14 cellular contexts compared by ENCODE assay signal in genomic region chr5:139861021-139861888, GRCh38.
DNase-seq lines count a peak whose midpoint lies in the region; ATAC-seq, FAIRE-seq and TF ChIP-seq lines count a peak whose summit lies in the region.
"Had no signal": no experiment of that assay in that cellular context is flagged by ENCODE, and none has a peak within 500 bp of the region (broad histone marks: within the 10 kb centered on the region; RNA-seq: fewer than 3 reads in every experiment).

No MANE protein-coding gene starts in this region.

- no peak overlapping the region for H3K18ac ChIP-seq in H1 (ENCODE audit: extremely low read depth, low read length)

- no peak overlapping the region for H3K27ac ChIP-seq in RWPE2 (ENCODE audit: poor library complexity, severe bottlenecking)
- H3K27ac ChIP-seq in H1 (ENCODE audit: low read depth, low read length) = no peak overlapping the region
- no peak overlapping the region for H3K27ac ChIP-seq in kidney (ENCODE audit: low read depth in 2 of 2, low read length in 2 of 2)
- no peak overlapping the region for H3K27ac ChIP-seq in thyroid gland
- peak overlapping the region in 4 of 8 donors; percentile 13 to 48 (median 34) for H3K27ac ChIP-seq in spleen

- H3K9ac ChIP-seq in H1 (replicated peaks in 1 of 4; ENCODE audit: extremely low read depth in 1 of 4, low read depth in 3 of 4, low read length in 3 of 4) = no peak overlapping the region
- no peak overlapping the region for H3K9ac ChIP-seq in kidney (ENCODE audit: low read length in 2 of 2)

- H3K23ac ChIP-seq in H1 (ENCODE audit: insufficient read length) = no peak overlapping the region

- no peaks in the 10 kb centered on the region for H4K20me1 ChIP-seq in H1 (replicated peaks in 1 of 2; ENCODE audit: control insufficient read depth in 1 of 2, insufficient read depth in 2 of 2, low read length in 2 of 2)

- H3K4me1 ChIP-seq in RWPE2 (ENCODE audit: insufficient read depth, poor library complexity, severe bottlenecking) (peaks cover 8% of the 10 kb centered on the region), H1 (replicated peaks in 1 of 4; ENCODE audit: control insufficient read depth in 3 of 4, insufficient read depth in 4 of 4, low read length in 3 of 4) (no peaks in the 10 kb centered on the region), kidney (ENCODE audit: control insufficient read depth in 1 of 2, insufficient read depth in 1 of 2, low read depth in 1 of 2, low read length in 2 of 2) (peaks cover 0 to 3% of the 10 kb centered on the region in 2 donors), thyroid gland (peaks cover 9 to 25% of the 10 kb centered on the region in 2 donors), spleen (peaks cover 0 to 30% (median 7%) of the 10 kb centered on the region in 6 donors)
- H3K4me1 ChIP-seq: HAP-1 had no signal

- H3K4me2 ChIP-seq in H1 (ENCODE audit: insufficient read depth in 1 of 2, low read depth in 2 of 2, low read length in 2 of 2) = no peak overlapping the region

- no peak overlapping the region for H2AFZ ChIP-seq in H1 (ENCODE audit: low read length)

- H2BK120ac ChIP-seq in H1 (replicated peaks; ENCODE audit: low read depth, low read length) = no peak overlapping the region

- H3K23me2 ChIP-seq in H1 (ENCODE audit: low read depth, low read length) = no peaks in the 10 kb centered on the region

- H4K8ac ChIP-seq in H1 (ENCODE audit: extremely low read depth, insufficient read depth, low read length) = 0 out of 2 replicates have a peak overlapping the region, but pooled peaks have one; percentile 8

- H3K79me1 ChIP-seq in H1 (ENCODE audit: low read depth, low read length) = no peaks in the 10 kb centered on the region

- H3K79me2 ChIP-seq in H1 (ENCODE audit: control insufficient read depth in 1 of 2, insufficient read depth in 2 of 2, low read length in 2 of 2) = no peaks in the 10 kb centered on the region

- H3K4ac ChIP-seq in H1 (replicated peaks; ENCODE audit: insufficient read length, low read depth, low read length) = no peak overlapping the region

- H3K27me3 ChIP-seq in RWPE2 (ENCODE audit: insufficient read depth, poor library complexity, severe bottlenecking) (no peaks in the 10 kb centered on the region), H1 (replicated peaks in 1 of 4; ENCODE audit: control insufficient read depth in 3 of 4, extremely low read depth in 1 of 4, insufficient read depth in 3 of 4, low read length in 3 of 4) (peaks cover 0 to 4% (median 0%) of the 10 kb centered on the region in 4 experiments; a peak in 2 of 7 replicates), thyroid gland (no peaks in the 10 kb centered on the region), spleen (replicated peaks in 1 of 7) (no peaks in the 10 kb centered on the region)

- intact Hi-C loops in kidney (cut with DNase I) = no loop called here
- intact Hi-C loops in thyroid gland (cut with DNase I) = loop anchor here (5.0 kb wide), 2 partner anchors 74 to 106 kb away; no protein-coding TSS in a partner anchor
- intact Hi-C loops in spleen (cut with DNase I; ENCODE audit: low total_unique reads) = loop anchor here (5.0 kb wide), 1 partner anchor 74 kb away; no protein-coding TSS in a partner anchor

- WGBS in H1 (ENCODE audit: extremely low coverage in 1 of 2, insufficient coverage in 1 of 2, insufficient read length in 1 of 2, insufficient replicate concordance in 2 of 2, low coverage in 1 of 2, low lambda C conversion rate in 2 of 2, missing lambda C conversion rate in 1 of 2), 2 experiments = 91% methylated on average over 15 of the region's 15 CpGs; no CpG with 5 or more reads in 1 of the 2 experiments
- 80 to 86% methylated on average over 12 to 15 of the region's 15 CpGs for WGBS in thyroid gland, 2 donors
- WGBS in spleen, 5 donors = 78 to 87% (median 84%) methylated on average over 14 to 15 of the region's 15 CpGs

- no peak overlapping the region; the same call in 1 of the 2 replicates for H2BK12ac ChIP-seq in H1 (ENCODE audit: low read depth, low read length)

- H3K56ac ChIP-seq in H1 (replicated peaks; ENCODE audit: insufficient read length, low read depth, low read length) = no peak overlapping the region

- ATAC-seq in RWPE2 (ENCODE audit: low read depth) (peak; percentile 44), GM21515 (IDR thresholded peaks at IDR 0.05; ENCODE audit: unreplicated experiment) (no peak), GM21381 (IDR thresholded peaks at IDR 0.05; ENCODE audit: unreplicated experiment) (no peak)

- no peak overlapping the region for H4K91ac ChIP-seq in H1 (replicated peaks; ENCODE audit: insufficient read length, low read length)

- H3K9me3 ChIP-seq in RWPE2 (ENCODE audit: severe bottlenecking) = no peaks in the 10 kb centered on the region
- H3K9me3 ChIP-seq in H1 (ENCODE audit: insufficient read depth in 2 of 2, low read depth in 1 of 2, low read length in 1 of 2) = no peaks in the 10 kb centered on the region
- no peaks in the 10 kb centered on the region for H3K9me3 ChIP-seq in kidney (ENCODE audit: control insufficient read depth in 1 of 2, low read length in 2 of 2)
- H3K9me3 ChIP-seq in thyroid gland = no peaks in the 10 kb centered on the region
- H3K9me3 ChIP-seq in spleen = no peaks in the 10 kb centered on the region
- H3K9me3 ChIP-seq: HAP-1 had no signal

- TF ChIP-seq RAD21 in H1 (IDR thresholded peaks at IDR 0.05 in 1 of 2, conservative IDR thresholded peaks at IDR 0.05 in 1 of 2; ENCODE audit: low read depth in 2 of 2, low read length in 2 of 2) = no peak

- FAIRE-seq in H1 (lab: Jason Lieb, UNC) (no peak), kidney (lab: Jason Lieb, UNC) (no peak)
- FAIRE-seq: A204.1, GM12878, GM18507 had no signal

- no peak overlapping the region for H2BK15ac ChIP-seq in H1 (ENCODE audit: low read length)

- POLR2A ChIA-PET in H1 (lab: Charles Lee; ENCODE audit: partially characterized antibody) = interaction anchor here (1.6 kb wide), 1 partner anchor 9 kb away, joined by 3 read pairs; no protein-coding TSS in a partner anchor

- no peak overlapping the region for H2AK5ac ChIP-seq in H1 (ENCODE audit: low read depth, low read length)

- H3K4me3 ChIP-seq in RWPE2 (ENCODE audit: severe bottlenecking) (no peak overlapping the region), H1 (ENCODE audit: extremely low read depth in 1 of 4, insufficient read depth in 2 of 4, low read depth in 3 of 4, low read length in 4 of 4) (no peak overlapping the region), kidney (ENCODE audit: low read length in 2 of 2) (no peak overlapping the region), thyroid gland (replicated peaks in 1 of 3) (no peak overlapping the region), spleen (no peak overlapping the region)
- H3K4me3 ChIP-seq: GM12878, HAP-1 had no signal

- no peak overlapping the region for H3K14ac ChIP-seq in H1 (ENCODE audit: insufficient read length)

- TF ChIP-seq EP300 in H1 (IDR thresholded peaks at IDR 0.05; ENCODE audit: borderline replicate concordance in 1 of 2, low read depth in 2 of 2, low read length in 2 of 2) = no peak

- DNase-seq in RWPE2 (ENCODE audit: low spot score) (no peak), H1 (ENCODE audit: low read depth in 1 of 2, low spot score in 2 of 2) (no peak), kidney (peak; percentile 28), thyroid gland (peak; percentile 68 to 84), spleen (no peak)
- DNase-seq: C1 segment of cervical spinal cord; CD4-positive, alpha-beta T cell; DMS79 had no signal

- H3K36me3 ChIP-seq in RWPE2 (ENCODE audit: low read depth) (no peaks in the 10 kb centered on the region), H1 (ENCODE audit: control insufficient read depth in 2 of 4, insufficient read depth in 4 of 4, low read length in 3 of 4) (no peaks in the 10 kb centered on the region), kidney (ENCODE audit: control insufficient read depth in 1 of 2, insufficient read depth in 2 of 2, low read length in 2 of 2) (no peaks in the 10 kb centered on the region), thyroid gland (no peaks in the 10 kb centered on the region), spleen (no peaks in the 10 kb centered on the region)
- H3K36me3 ChIP-seq: HAP-1 had no signal

- no peak overlapping the region for H4K5ac ChIP-seq in H1 (ENCODE audit: insufficient read length, low read depth, low read length)

- TF ChIP-seq CTCF in RWPE2 (IDR thresholded peaks at IDR 0.05; ENCODE audit: poor library complexity, severe bottlenecking) = no peak
- TF ChIP-seq CTCF in H1 (IDR thresholded peaks at IDR 0.05; ENCODE audit: control extremely low read depth in 1 of 3, insufficient read depth in 1 of 3, low read depth in 1 of 3, low read length in 3 of 3) = no peak
- TF ChIP-seq CTCF in kidney (IDR thresholded peaks at IDR 0.05; ENCODE audit: borderline replicate concordance, extremely low read depth, insufficient read depth) = no peak
- TF ChIP-seq CTCF in thyroid gland (IDR thresholded peaks at IDR 0.05) = no peak
- no peak for TF ChIP-seq CTCF in spleen (IDR thresholded peaks at IDR 0.05 in 8 of 11, conservative IDR thresholded peaks at IDR 0.05 in 3 of 11)

- no peak overlapping the region for H2BK5ac ChIP-seq in H1 (ENCODE audit: low read depth, low read length)

- CTCF ChIA-PET in H1 (lab: Charles Lee; ENCODE audit: partially characterized antibody) = interaction anchor here (0.6 to 13.2 kb wide), 22 partner anchors 7 to 296 kb away, joined by 3 to 173 read pairs (median 10); no protein-coding TSS in a partner anchor

- TF ChIP-seq POLR2A in H1 (IDR thresholded peaks at IDR 0.05; ENCODE audit: control extremely low read depth in 1 of 2, low read depth in 2 of 2, low read length in 2 of 2) (no peak), thyroid gland (IDR thresholded peaks at IDR 0.05) (no peak), spleen (IDR thresholded peaks at IDR 0.05) (no peak)

- H2BK20ac ChIP-seq in H1 (ENCODE audit: low read length) = no peak overlapping the region

TF ChIP-seq in H1, 55 proteins besides CTCF, POLR2A, EP300 and RAD21:
- TF ChIP-seq, protein P1, sequence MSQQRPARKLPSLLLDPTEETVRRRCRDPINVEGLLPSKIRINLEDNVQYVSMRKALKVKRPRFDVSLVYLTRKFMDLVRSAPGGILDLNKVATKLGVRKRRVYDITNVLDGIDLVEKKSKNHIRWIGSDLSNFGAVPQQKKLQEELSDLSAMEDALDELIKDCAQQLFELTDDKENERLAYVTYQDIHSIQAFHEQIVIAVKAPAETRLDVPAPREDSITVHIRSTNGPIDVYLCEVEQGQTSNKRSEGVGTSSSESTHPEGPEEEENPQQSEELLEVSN (IDR thresholded peaks at IDR 0.05) = peak; percentile 61
- TF ChIP-seq EGR1 (IDR thresholded peaks at IDR 0.05; ENCODE audit: borderline replicate concordance, low read depth, low read length) = no peak
TF ChIP-seq in H1: peak in this region for 1.

Comparison
In these comparisons a context has a peak if more than half of its experiments do, and no peak if none do; other contexts are left out.
1. DNase-seq: peak in kidney (single experiment) and thyroid gland (2 of 2); none in RWPE2 (single experiment), H1 (0 of 2) and spleen (single experiment).